In the genomic region with DNA sequence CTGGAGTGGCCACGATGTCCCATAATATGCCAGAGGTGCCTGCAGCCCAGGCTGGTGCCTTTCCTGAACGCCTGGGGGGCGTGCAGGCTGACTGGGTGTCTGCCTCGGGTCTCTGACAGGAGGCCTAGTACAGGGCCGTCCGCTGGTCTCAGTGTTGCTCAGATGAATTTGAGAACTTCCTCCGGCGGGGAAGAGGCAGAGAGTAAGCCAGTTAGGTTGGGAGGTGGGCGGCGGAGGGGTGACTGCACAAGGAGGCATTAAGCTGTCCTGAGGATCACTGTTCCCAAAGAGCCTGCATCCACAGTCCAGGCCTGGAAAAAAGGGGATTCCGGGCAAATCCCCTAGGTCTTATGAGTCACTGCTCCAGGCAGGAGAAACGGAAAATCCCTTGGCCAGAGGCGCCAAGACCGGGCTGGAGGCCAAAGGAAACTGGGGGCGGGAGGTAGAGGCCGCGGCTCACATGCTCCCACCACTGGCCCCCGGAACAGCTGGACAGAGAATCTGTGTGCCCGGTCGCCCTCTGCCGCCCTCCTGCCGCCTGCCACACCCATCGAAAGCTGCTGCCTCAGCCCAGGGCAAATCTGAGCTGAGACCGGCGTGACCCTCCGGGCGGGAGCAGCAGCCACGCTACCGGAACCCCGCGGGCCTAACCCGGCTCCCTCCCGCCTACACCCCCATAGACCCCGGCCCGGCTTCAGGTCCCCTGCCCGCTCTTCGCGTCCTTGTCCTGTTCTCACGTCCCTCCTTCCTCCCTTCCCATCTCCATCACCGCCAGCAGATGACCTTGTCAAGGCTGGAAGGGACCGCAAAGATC, we compare ENCODE assay signal across 8 cellular contexts. TPM values are rescaled to one million over a fixed set of nuclear protein-coding genes. Genes with fewer than 3 reads are reported as not detected.
DNase-seq lines count a peak whose midpoint lies in the region; ATAC-seq and TF ChIP-seq lines count a peak whose summit lies in the region.

No MANE protein-coding gene starts in this region.

- no peaks in the 10 kb centered on the region for H3K27me3 Mint-ChIP-seq in activated T-helper 17 cell treated with anti-CD3 and anti-CD28 coated beads, Interleukin-2, amount 50 U/mL, for 72 hours
- H3K27me3 Mint-ChIP-seq in naive thymus-derived CD8-positive, alpha-beta T cell = peaks cover 0 to 2% (median 0%) of the 10 kb centered on the region in 5 donors

- no peaks in the 10 kb centered on the region for H3K9me3 ChIP-seq in upper lobe of right lung

- no peak for TF ChIP-seq CTCF in fibroblast of villous mesenchyme (IDR thresholded peaks at IDR 0.05; ENCODE audit: insufficient read depth, low read depth, low read length)
- no peak for TF ChIP-seq CTCF in upper lobe of right lung (IDR thresholded peaks at IDR 0.05)

- H3K4me1 Mint-ChIP-seq in activated T-helper 17 cell treated with anti-CD3 and anti-CD28 coated beads, Interleukin-2, amount 50 U/mL, for 72 hours = no peaks in the 10 kb centered on the region
- peaks cover 25 to 59% (median 58%) of the 10 kb centered on the region in 4 donors for H3K4me1 Mint-ChIP-seq in naive thymus-derived CD8-positive, alpha-beta T cell

- POLR2A ChIA-PET in naive thymus-derived CD8-positive, alpha-beta T cell (lab: Charles Lee) = interaction anchor here (0.5 to 14.9 kb wide), 12 partner anchors 9 to 881 kb away, joined by 3 to 288 read pairs (median 5); partner anchors contain the start of genes MRPL38, TRIM65, TSEN54 and UNC13D

- H3K27ac Mint-ChIP-seq in activated T-helper 17 cell treated with anti-CD3 and anti-CD28 coated beads, Interleukin-2, amount 50 U/mL, for 72 hours = peak overlapping the region; percentile 88
- peak overlapping the region; percentile 86 to 96 (median 94) for H3K27ac Mint-ChIP-seq in naive thymus-derived CD8-positive, alpha-beta T cell

- H3K27me3 ChIP-seq in upper lobe of right lung = no peaks in the 10 kb centered on the region

- peak overlapping the region; percentile 66 for H3K4me3 ChIP-seq in fibroblast of villous mesenchyme (ENCODE audit: low read depth, low read length)
- H3K4me3 ChIP-seq in upper lobe of right lung = peak overlapping the region; percentile 70

- H3K9me3 Mint-ChIP-seq in activated T-helper 17 cell treated with anti-CD3 and anti-CD28 coated beads, Interleukin-2, amount 50 U/mL, for 72 hours = no peaks in the 10 kb centered on the region
- H3K9me3 Mint-ChIP-seq in naive thymus-derived CD8-positive, alpha-beta T cell = no peaks in the 10 kb centered on the region

- DNase-seq in Daoy (ENCODE audit: low read depth) = peak; percentile 97
- peak; percentile 97 for DNase-seq in LHCN-M2 (ENCODE audit: low read depth)
- peak; percentile 97 for DNase-seq in fibroblast of villous mesenchyme (ENCODE audit: low read depth)
- DNase-seq in naive thymus-derived CD8-positive, alpha-beta T cell = peak in 1 of 10 donors; percentile 20
- peak; percentile 91 for DNase-seq in upper lobe of right lung
- no peak for DNase-seq in NOMO-1 treated with dmso at 0.1 percent for 144 hours (lab: John Stamatoyannopoulos, UW; ENCODE audit: unreplicated experiment)
- no peak for DNase-seq in NCI-H526 treated with DMSO at 0.1 percent for 48 hours (lab: John Stamatoyannopoulos, UW)

- no peaks in the 10 kb centered on the region for H3K36me3 Mint-ChIP-seq in activated T-helper 17 cell treated with anti-CD3 and anti-CD28 coated beads, Interleukin-2, amount 50 U/mL, for 72 hours (ENCODE audit: low read depth)
- H3K36me3 Mint-ChIP-seq in naive thymus-derived CD8-positive, alpha-beta T cell = no peaks in the 10 kb centered on the region

- peak; percentile 44 for ATAC-seq in activated T-helper 17 cell treated with anti-CD3 and anti-CD28 coated beads, Interleukin-2, amount 50 U/mL, for 72 hours (replicated peaks)
- ATAC-seq in naive thymus-derived CD8-positive, alpha-beta T cell = peak in 1 of 2 donors; percentile 10
- peak; percentile 61 for ATAC-seq in upper lobe of right lung

- H3K36me3 ChIP-seq in upper lobe of right lung = peaks cover 22% of the 10 kb centered on the region

- H3K4me1 ChIP-seq in upper lobe of right lung = peaks cover 50% of the 10 kb centered on the region

- intact Hi-C loops in upper lobe of right lung (cut with DNase I) = no loop called here

- H3K27ac ChIP-seq in upper lobe of right lung = peak overlapping the region; percentile 91

- H3K4me3 Mint-ChIP-seq in activated T-helper 17 cell treated with anti-CD3 and anti-CD28 coated beads, Interleukin-2, amount 50 U/mL, for 72 hours = peak overlapping the region; percentile 93
- H3K4me3 Mint-ChIP-seq in naive thymus-derived CD8-positive, alpha-beta T cell = peak overlapping the region; percentile 80 to 92 (median 87)

RNA-seq across cellular contexts. Expression of gene TRIM47, which starts 1.2 kb away (rescaled TPM):
- total RNA-seq in Daoy (2014; rRNA removed; shearing (Covaris generic)) = 14.4 and 15.2 TPM in 2 replicates
- total RNA-seq in LHCN-M2 (2014; rRNA removed) = 11.8 and 11.9 TPM in 2 replicates
- 10.0 TPM for polyA plus RNA-seq in LHCN-M2 (2012)
- 10 to 100 TPM; 11.0 to 32.4 TPM for total RNA-seq in activated T-helper 17 cell treated with anti-CD3 and anti-CD28 coated beads, Interleukin-2, amount 50 U/mL, for 72 hours
- 13.5 and 15.1 TPM in 2 replicates for total RNA-seq in fibroblast of villous mesenchyme
- 1 to 10 TPM; 9.7 to 9.9 TPM for total RNA-seq in naive thymus-derived CD8-positive, alpha-beta T cell
- polyA plus RNA-seq in naive thymus-derived CD8-positive, alpha-beta T cell = 1 to 10 TPM; 1.9 to 8.5 (median 4.2) TPM
- total RNA-seq in upper lobe of right lung = 31.0 TPM

RNA-seq across cellular contexts. Expression of gene TRIM65, which starts 19.6 kb away (rescaled TPM):
- 15.6 and 24.1 TPM in 2 replicates for total RNA-seq in Daoy (2014; rRNA removed; shearing (Covaris generic))
- 29.6 and 32.5 TPM in 2 replicates for total RNA-seq in LHCN-M2 (2014; rRNA removed)
- polyA plus RNA-seq in LHCN-M2 (2012) = 9.4 TPM
- 10 to 100 TPM; 20.3 to 33.9 TPM for total RNA-seq in activated T-helper 17 cell treated with anti-CD3 and anti-CD28 coated beads, Interleukin-2, amount 50 U/mL, for 72 hours
- total RNA-seq in fibroblast of villous mesenchyme = 21.9 and 22.5 TPM in 2 replicates
- 10 to 100 TPM; 34.5 to 40.9 TPM for total RNA-seq in naive thymus-derived CD8-positive, alpha-beta T cell
- 10 to 100 TPM; 13.4 to 31.8 (median 18.9) TPM for polyA plus RNA-seq in naive thymus-derived CD8-positive, alpha-beta T cell
- 28.7 TPM for total RNA-seq in upper lobe of right lung

RNA-seq across cellular contexts. Expression of gene WBP2, which starts 22.0 kb away (rescaled TPM):
- total RNA-seq in Daoy (2014; rRNA removed; shearing (Covaris generic)) = 17.8 and 21.8 TPM in 2 replicates
- total RNA-seq in LHCN-M2 (2014; rRNA removed) = 27.6 and 33.3 TPM in 2 replicates
- polyA plus RNA-seq in LHCN-M2 (2012) = 90.1 TPM
- 100 to 1,000 TPM in 1 of 2 donors, 10 to 100 TPM in 1; 67.4 to 127 TPM for total RNA-seq in activated T-helper 17 cell treated with anti-CD3 and anti-CD28 coated beads, Interleukin-2, amount 50 U/mL, for 72 hours
- total RNA-seq in fibroblast of villous mesenchyme = 18.4 and 26.8 TPM in 2 replicates
- total RNA-seq in naive thymus-derived CD8-positive, alpha-beta T cell = 100 to 1,000 TPM; 152 to 156 TPM
- polyA plus RNA-seq in naive thymus-derived CD8-positive, alpha-beta T cell = 10 to 100 TPM; 58.1 to 95.1 (median 70.6) TPM
- total RNA-seq in upper lobe of right lung = 156 TPM

RNA-seq across cellular contexts. Expression of gene MRPL38, which starts 27.5 kb away (rescaled TPM):
- 27.7 and 34.8 TPM in 2 replicates for total RNA-seq in Daoy (2014; rRNA removed; shearing (Covaris generic))
- total RNA-seq in LHCN-M2 (2014; rRNA removed) = 28.7 and 37.1 TPM in 2 replicates
- 38.5 TPM for polyA plus RNA-seq in LHCN-M2 (2012)
- 100 to 1,000 TPM in 1 of 2 donors, 10 to 100 TPM in 1; 74.2 to 113 TPM for total RNA-seq in activated T-helper 17 cell treated with anti-CD3 and anti-CD28 coated beads, Interleukin-2, amount 50 U/mL, for 72 hours
- total RNA-seq in fibroblast of villous mesenchyme = 33.7 and 45.1 TPM in 2 replicates
- total RNA-seq in naive thymus-derived CD8-positive, alpha-beta T cell = 100 to 1,000 TPM; 167 to 178 TPM
- polyA plus RNA-seq in naive thymus-derived CD8-positive, alpha-beta T cell = 10 to 100 TPM; 56.4 to 78.7 (median 64.7) TPM
- total RNA-seq in upper lobe of right lung = 85.5 TPM

RNA-seq across cellular contexts. Expression of gene UNC13D, which starts 32.9 kb away (rescaled TPM):
- 0.06 and 0.86 TPM in 2 replicates for total RNA-seq in Daoy (2014; rRNA removed; shearing (Covaris generic))
- total RNA-seq in LHCN-M2 (2014; rRNA removed) (0.69 and 0.71 TPM in 2 replicates), fibroblast of villous mesenchyme (0.86 and 1.6 TPM in 2 replicates), upper lobe of right lung (145 TPM)
- 0.49 TPM for polyA plus RNA-seq in LHCN-M2 (2012)
- total RNA-seq in activated T-helper 17 cell treated with anti-CD3 and anti-CD28 coated beads, Interleukin-2, amount 50 U/mL, for 72 hours = 100 to 1,000 TPM; 153 to 160 TPM
- 100 to 1,000 TPM; 147 to 153 TPM for total RNA-seq in naive thymus-derived CD8-positive, alpha-beta T cell
- polyA plus RNA-seq in naive thymus-derived CD8-positive, alpha-beta T cell = 10 to 100 TPM; 50.3 to 78.0 (median 54.0) TPM

Comparison
In these comparisons a context has a peak if more than half of its experiments do, and no peak if none do; other contexts are left out.
1. DNase-seq: peak in Daoy (single experiment), LHCN-M2 (single experiment), fibroblast of villous mesenchyme (single experiment) and upper lobe of right lung (single experiment); none in NOMO-1 treated with dmso at 0.1 percent for 144 hours (single experiment) and NCI-H526 treated with DMSO at 0.1 percent for 48 hours (single experiment).